In the genomic region with DNA sequence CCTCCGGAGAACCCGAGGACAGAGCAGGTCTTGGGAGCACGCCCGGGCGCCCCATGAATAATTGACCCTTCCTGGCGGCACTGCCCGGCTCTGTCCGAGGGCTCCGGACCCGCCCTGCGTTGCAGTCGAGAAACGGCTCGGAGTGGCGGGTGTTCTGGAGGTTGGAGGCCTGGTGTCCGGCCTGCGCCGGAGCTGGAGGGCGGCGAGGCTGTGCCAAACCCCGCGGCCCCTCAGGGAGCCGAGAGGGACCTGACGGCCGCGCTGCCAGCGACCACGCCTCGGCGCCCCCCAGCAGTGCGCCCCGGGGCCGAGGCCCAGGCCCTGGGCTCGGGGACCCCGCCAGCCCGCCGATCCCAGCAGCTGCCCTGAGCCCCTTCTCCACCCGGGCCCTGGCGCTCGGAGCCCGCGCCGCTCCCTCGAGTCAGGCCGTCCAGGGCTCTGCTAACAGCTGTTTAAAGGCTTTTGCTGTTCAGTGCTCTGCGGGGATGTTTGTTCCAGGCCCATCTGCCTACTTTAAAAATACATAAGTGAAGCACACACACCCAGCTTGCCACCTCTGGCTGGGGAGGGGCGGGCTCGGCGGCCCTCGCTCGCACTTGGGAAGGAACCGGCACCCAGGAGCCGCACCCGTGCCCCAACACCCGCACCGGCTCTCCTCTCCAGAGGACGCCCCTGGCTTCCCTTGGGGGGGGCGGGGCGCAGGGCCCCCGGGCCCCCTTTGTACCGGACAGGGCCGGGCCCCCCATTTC, we compare ENCODE assay signal across 7 cellular contexts. TPM values are rescaled to one million over a fixed set of nuclear protein-coding genes. Genes with fewer than 3 reads are reported as not detected.
A peak's percentile ranks its signal among the peaks of the same experiment; 100 is the strongest.
DNase-seq lines count a peak whose midpoint lies in the region; ATAC-seq, FAIRE-seq and TF ChIP-seq lines count a peak whose summit lies in the region.

No MANE protein-coding gene starts in this region.

- peak overlapping the region; percentile 94 to 99 for H3K4me3 Mint-ChIP-seq in stimulated activated naive CD8-positive, alpha-beta T cell treated with anti-CD3 and anti-CD28 coated beads, Interleukin-15, amount 100 ng/mL, for 72 hours

- ATAC-seq in stimulated activated naive CD8-positive, alpha-beta T cell treated with anti-CD3 and anti-CD28 coated beads, Interleukin-15, amount 100 ng/mL, for 72 hours: no peak
- no peak for ATAC-seq in GM21526 (IDR thresholded peaks at IDR 0.05; ENCODE audit: low FRiP score, unreplicated experiment)

- no peaks in the 10 kb centered on the region for H3K36me3 ChIP-seq in kidney (ENCODE audit: control insufficient read depth in 1 of 2, insufficient read depth in 2 of 2, low read length in 2 of 2)

- peak overlapping the region; percentile 18 to 87 for H3K27ac ChIP-seq in kidney (ENCODE audit: low read depth in 2 of 2, low read length in 2 of 2)

- H3K9me3 ChIP-seq in kidney (ENCODE audit: control insufficient read depth in 1 of 2, low read length in 2 of 2): no peaks in the 10 kb centered on the region

- H3K27me3 Mint-ChIP-seq in stimulated activated naive CD8-positive, alpha-beta T cell treated with anti-CD3 and anti-CD28 coated beads, Interleukin-15, amount 100 ng/mL, for 72 hours: no peaks in the 10 kb centered on the region

- DNase-seq in NCI-H1694 treated with DMSO at 0.1 percent for 48 hours (lab: John Stamatoyannopoulos, UW) (peak; percentile 65), T47D (ENCODE audit: low read depth in 1 of 2, low spot score in 1 of 2) (peak; percentile 29 to 46), kidney (peak; percentile 81), kidney glomerular epithelial cell (lab: John Stamatoyannopoulos, UW) (no peak)
- DNase-seq in stimulated activated naive CD8-positive, alpha-beta T cell treated with anti-CD3 and anti-CD28 coated beads, Interleukin-15, amount 100 ng/mL, for 72 hours: no peak

- intact Hi-C loops in kidney (cut with DNase I): no loop called here

- H3K4me1 Mint-ChIP-seq in stimulated activated naive CD8-positive, alpha-beta T cell treated with anti-CD3 and anti-CD28 coated beads, Interleukin-15, amount 100 ng/mL, for 72 hours: peaks cover 49% of the 10 kb centered on the region

- peak overlapping the region; percentile 35 to 75 for H3K9ac ChIP-seq in kidney (ENCODE audit: low read length in 2 of 2)

- no peaks in the 10 kb centered on the region for H3K9me3 Mint-ChIP-seq in stimulated activated naive CD8-positive, alpha-beta T cell treated with anti-CD3 and anti-CD28 coated beads, Interleukin-15, amount 100 ng/mL, for 72 hours

- in situ Hi-C loops in T47D (cut with HindIII; ENCODE audit: low pct_unique_long_range_greater_than_20kb, low sequenced_read_pairs): no loop called here

- peak overlapping the region; percentile 97 to 99 for H3K27ac Mint-ChIP-seq in stimulated activated naive CD8-positive, alpha-beta T cell treated with anti-CD3 and anti-CD28 coated beads, Interleukin-15, amount 100 ng/mL, for 72 hours

- no peak for TF ChIP-seq CTCF in kidney (IDR thresholded peaks at IDR 0.05; ENCODE audit: borderline replicate concordance, extremely low read depth, insufficient read depth)

- H3K4me3 ChIP-seq in GM08714 (ENCODE audit: low read length) (peak overlapping the region; percentile 83; the same call in 1 of the 2 replicates), kidney (ENCODE audit: low read length in 2 of 2) (peak overlapping the region; percentile 65 to 78)

- peaks cover 3% of the 10 kb centered on the region in 2 donors for H3K4me1 ChIP-seq in kidney (ENCODE audit: control insufficient read depth in 1 of 2, insufficient read depth in 1 of 2, low read depth in 1 of 2, low read length in 2 of 2)

- FAIRE-seq in kidney (lab: Jason Lieb, UNC): no peak

RNA-seq across cellular contexts. Expression of gene ZNF710, which starts 0.8 kb away (rescaled TPM):
- 17.0 TPM for total RNA-seq in kidney
- polyA plus RNA-seq in kidney (ENCODE audit: insufficient read depth, low read depth, low replicate concordance): 11.0 TPM

Comparison
In these comparisons a context has a peak if more than half of its experiments do, and no peak if none do; other contexts are left out.
1. DNase-seq: peak in NCI-H1694 treated with DMSO at 0.1 percent for 48 hours (single experiment), T47D (2 of 2) and kidney (single experiment); none in stimulated activated naive CD8-positive, alpha-beta T cell treated with anti-CD3 and anti-CD28 coated beads, Interleukin-15, amount 100 ng/mL, for 72 hours (0 of 2) and kidney glomerular epithelial cell (single experiment).